Comparison of ENCODE assay signal across 8 cellular contexts in the genomic region with DNA sequence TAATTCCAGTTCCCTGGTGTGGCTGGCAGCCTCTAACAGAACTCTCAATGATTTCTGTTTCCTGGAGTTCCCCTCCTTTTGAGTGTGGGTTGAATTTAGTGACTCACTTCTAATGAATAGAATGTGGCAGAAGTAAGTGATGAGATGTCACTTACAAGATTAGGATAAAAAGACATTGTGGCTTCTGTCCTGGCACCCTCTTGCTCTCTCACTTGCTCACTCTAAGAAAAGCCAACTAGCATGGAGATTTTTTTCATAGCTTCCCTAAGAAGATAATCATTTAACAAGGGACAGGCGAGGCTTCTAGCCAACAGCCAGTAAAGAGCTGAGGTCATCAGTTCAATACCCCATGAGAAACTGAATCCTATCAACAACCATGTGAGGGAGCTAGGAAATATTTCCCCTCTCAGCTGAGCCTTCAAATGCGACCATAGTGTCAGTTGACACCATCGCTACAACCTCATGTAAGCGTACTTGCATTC.
DNase-seq lines count a peak whose midpoint lies in the region; ATAC-seq lines count a peak whose summit lies in the region.

No MANE protein-coding gene starts in this region.

- ATAC-seq in HG03196 (IDR thresholded peaks at IDR 0.05; ENCODE audit: unreplicated experiment) (peak; percentile 34), T-helper 17 cell (no peak), Right ventricle myocardium inferior (no peak)

- peak overlapping the region; percentile 79 for H3K27ac Mint-ChIP-seq in activated naive CD8-positive, alpha-beta T cell treated with anti-CD3 and anti-CD28 coated beads for 36 hours
- no peak overlapping the region for H3K27ac Mint-ChIP-seq in T-helper 17 cell

- H3K9me3 ChIP-seq in T-helper 17 cell (ENCODE audit: control insufficient read depth, low read length, poor library complexity, severe bottlenecking): no peaks in the 10 kb centered on the region

- H3K4me1 Mint-ChIP-seq in activated naive CD8-positive, alpha-beta T cell treated with anti-CD3 and anti-CD28 coated beads for 36 hours: peaks cover 11% of the 10 kb centered on the region
- H3K4me1 Mint-ChIP-seq in T-helper 17 cell: no peaks in the 10 kb centered on the region

- intact Hi-C loops in Right ventricle myocardium inferior (cut with DNase I): no loop called here

- DNase-seq in activated CD4-positive, alpha-beta T cell treated with anti-CD3 and anti-CD28 coated beads for 48 hours: peak; percentile 27
- DNase-seq in activated CD4-positive, alpha-beta T cell treated with anti-CD3 and anti-CD28 coated beads for 4 hours: no peak
- DNase-seq in activated naive CD8-positive, alpha-beta T cell treated with anti-CD3 and anti-CD28 coated beads for 36 hours: no peak
- peak; percentile 61 for DNase-seq in skeletal muscle cell (ENCODE audit: low read depth)
- DNase-seq in T-helper 17 cell: no peak
- no peak for DNase-seq in NCI-H2107 (lab: John Stamatoyannopoulos, UW)
- no peak for DNase-seq in Right ventricle myocardium inferior (ENCODE audit: missing footprints)

- H3K9me3 Mint-ChIP-seq in activated naive CD8-positive, alpha-beta T cell treated with anti-CD3 and anti-CD28 coated beads for 36 hours: no peaks in the 10 kb centered on the region

- H3K27me3 Mint-ChIP-seq in activated naive CD8-positive, alpha-beta T cell treated with anti-CD3 and anti-CD28 coated beads for 36 hours: peaks cover 4% of the 10 kb centered on the region
- no peaks in the 10 kb centered on the region for H3K27me3 Mint-ChIP-seq in T-helper 17 cell

- no peak overlapping the region for H3K4me3 ChIP-seq in skeletal muscle cell (ENCODE audit: low read depth, low read length)

- no peaks in the 10 kb centered on the region for H3K36me3 Mint-ChIP-seq in activated naive CD8-positive, alpha-beta T cell treated with anti-CD3 and anti-CD28 coated beads for 36 hours
- no peaks in the 10 kb centered on the region for H3K36me3 Mint-ChIP-seq in T-helper 17 cell (ENCODE audit: low read depth)

- H3K4me3 Mint-ChIP-seq in activated naive CD8-positive, alpha-beta T cell treated with anti-CD3 and anti-CD28 coated beads for 36 hours: no peak overlapping the region
- no peak overlapping the region for H3K4me3 Mint-ChIP-seq in T-helper 17 cell

Comparison
In these comparisons a context has a peak if more than half of its experiments do, and no peak if none do; other contexts are left out.
1. DNase-seq: peak in activated CD4-positive, alpha-beta T cell treated with anti-CD3 and anti-CD28 coated beads for 48 hours (single experiment) and skeletal muscle cell (single experiment); none in activated CD4-positive, alpha-beta T cell treated with anti-CD3 and anti-CD28 coated beads for 4 hours (0 of 2), activated naive CD8-positive, alpha-beta T cell treated with anti-CD3 and anti-CD28 coated beads for 36 hours (single experiment), T-helper 17 cell (0 of 3), NCI-H2107 (single experiment) and Right ventricle myocardium inferior (single experiment).